ENCODE assay signal across 17 cellular contexts in genomic region chr1:92903765-92904164, GRCh38. TPM values are rescaled to one million over a fixed set of nuclear protein-coding genes. Genes with fewer than 3 reads are reported as not detected.
DNase-seq lines count a peak whose midpoint lies in the region; ATAC-seq and TF ChIP-seq lines count a peak whose summit lies in the region.
"Had no signal": no experiment of that assay in that cellular context is flagged by ENCODE, and none has a peak within 500 bp of the region (broad histone marks: within the 10 kb centered on the region; RNA-seq: fewer than 3 reads in every experiment).

No MANE protein-coding gene starts in this region.

- H2AFZ ChIP-seq in KMS-11 (ENCODE audit: low read depth), result no peak overlapping the region

- DNase-seq in activated CD4-positive, alpha-beta T cell treated with anti-CD3 and anti-CD28 coated beads, Interleukin-2, amount 10 ng/mL, durations not matched to agents 24 days and 14 days, result no peak
- no peak for DNase-seq in activated CD4-positive, alpha-beta T cell treated with anti-CD3 and anti-CD28 coated beads, Interleukin-2, amount 50 U/mL, for 48 hours
- DNase-seq in CD4-positive, CD25-positive, alpha-beta regulatory T cell, result no peak
- peak; percentile 30 for DNase-seq in cerebellum (ENCODE audit: low spot score)
- no peak for DNase-seq in left cardiac atrium
- DNase-seq in HuH-7.5 (ENCODE audit: low spot score), result no peak
- DNase-seq in stimulated activated effector memory CD8-positive, alpha-beta T cell treated with anti-CD3 and anti-CD28 coated beads, Interleukin-12 subunit alpha, Interleukin-12 subunit beta, amount 100 ng/mL, for 72 hours (ENCODE audit: low spot score in 2 of 2), result no peak
- DNase-seq: Caco-2, H9, IMR-90, NCI-H1417, NCI-H1930, NCI-H2171, NCI-H446 treated with DMSO at 0.1 percent for 48 hours, SIG-M5 had no signal

- H3K9me3 Mint-ChIP-seq in activated CD4-positive, alpha-beta T cell treated with anti-CD3 and anti-CD28 coated beads, Interleukin-2, amount 10 ng/mL, durations not matched to agents 24 days and 14 days, result peaks cover 6% of the 10 kb centered on the region
- peaks cover 4 to 20% (median 8%) of the 10 kb centered on the region in 7 donors for H3K9me3 Mint-ChIP-seq in CD4-positive, CD25-positive, alpha-beta regulatory T cell
- peaks cover 8% of the 10 kb centered on the region for H3K9me3 Mint-ChIP-seq in stimulated activated effector memory CD8-positive, alpha-beta T cell treated with anti-CD3 and anti-CD28 coated beads, Interleukin-12 subunit alpha, Interleukin-12 subunit beta, amount 100 ng/mL, for 72 hours

- no peak overlapping the region for H3K27ac ChIP-seq in CD4-positive, CD25-positive, alpha-beta regulatory T cell (ENCODE audit: insufficient read depth, low read length, poor library complexity, severe bottlenecking)
- peak overlapping the region; percentile 36; the same call in 1 of the 2 replicates for H3K27ac ChIP-seq in KMS-11
- H3K27ac ChIP-seq: BLaER1 treated with 17β-estradiol and CSF1 and Interleukin-3, amounts not matched to agents 10 nM and 100 nM had no signal

- H3K9ac ChIP-seq in KMS-11, result no peak overlapping the region
- H3K9ac ChIP-seq: BLaER1 treated with 17β-estradiol and CSF1 and Interleukin-3, amounts not matched to agents 10 nM and 100 nM had no signal

- no peaks in the 10 kb centered on the region for H3K79me2 ChIP-seq in KMS-11 (ENCODE audit: insufficient read depth, low read depth)

- H3K27me3 Mint-ChIP-seq in activated CD4-positive, alpha-beta T cell treated with anti-CD3 and anti-CD28 coated beads, Interleukin-2, amount 10 ng/mL, durations not matched to agents 24 days and 14 days, result no peaks in the 10 kb centered on the region
- H3K27me3 Mint-ChIP-seq in CD4-positive, CD25-positive, alpha-beta regulatory T cell, result no peaks in the 10 kb centered on the region

- no peak for ATAC-seq in CD4-positive, CD25-positive, alpha-beta regulatory T cell (ENCODE audit: low read depth in 2 of 2)
- ATAC-seq in left cardiac atrium, result no peak
- ATAC-seq in stimulated activated effector memory CD8-positive, alpha-beta T cell treated with anti-CD3 and anti-CD28 coated beads, Interleukin-12 subunit alpha, Interleukin-12 subunit beta, amount 100 ng/mL, for 72 hours, result no peak

- H3K9me3 ChIP-seq in CD4-positive, CD25-positive, alpha-beta regulatory T cell (ENCODE audit: control insufficient read depth in 2 of 2, low read length in 2 of 2), result no peaks in the 10 kb centered on the region
- H3K9me3 ChIP-seq: Caco-2 had no signal

- H3K4me1 Mint-ChIP-seq in activated CD4-positive, alpha-beta T cell treated with anti-CD3 and anti-CD28 coated beads, Interleukin-2, amount 10 ng/mL, durations not matched to agents 24 days and 14 days, result peaks cover 33% of the 10 kb centered on the region
- peaks cover 27 to 37% (median 33%) of the 10 kb centered on the region in 4 donors for H3K4me1 Mint-ChIP-seq in CD4-positive, CD25-positive, alpha-beta regulatory T cell
- peaks cover 9% of the 10 kb centered on the region for H3K4me1 Mint-ChIP-seq in stimulated activated effector memory CD8-positive, alpha-beta T cell treated with anti-CD3 and anti-CD28 coated beads, Interleukin-12 subunit alpha, Interleukin-12 subunit beta, amount 100 ng/mL, for 72 hours
- H3K4me1 Mint-ChIP-seq: H9 had no signal

- H3K4me3 Mint-ChIP-seq in activated CD4-positive, alpha-beta T cell treated with anti-CD3 and anti-CD28 coated beads, Interleukin-2, amount 10 ng/mL, durations not matched to agents 24 days and 14 days, result peak overlapping the region; percentile 60
- no peak overlapping the region for H3K4me3 Mint-ChIP-seq in CD4-positive, CD25-positive, alpha-beta regulatory T cell
- H3K4me3 Mint-ChIP-seq in stimulated activated effector memory CD8-positive, alpha-beta T cell treated with anti-CD3 and anti-CD28 coated beads, Interleukin-12 subunit alpha, Interleukin-12 subunit beta, amount 100 ng/mL, for 72 hours, result no peak overlapping the region
- H3K4me3 Mint-ChIP-seq: H9 had no signal

- peak overlapping the region; percentile 59 for H3K27ac Mint-ChIP-seq in activated CD4-positive, alpha-beta T cell treated with anti-CD3 and anti-CD28 coated beads, Interleukin-2, amount 10 ng/mL, durations not matched to agents 24 days and 14 days
- H3K27ac Mint-ChIP-seq in CD4-positive, CD25-positive, alpha-beta regulatory T cell, result peak overlapping the region; percentile 11 to 61 (median 21)
- no peak overlapping the region for H3K27ac Mint-ChIP-seq in stimulated activated effector memory CD8-positive, alpha-beta T cell treated with anti-CD3 and anti-CD28 coated beads, Interleukin-12 subunit alpha, Interleukin-12 subunit beta, amount 100 ng/mL, for 72 hours
- H3K27ac Mint-ChIP-seq: H9 had no signal

- no peak overlapping the region for H3K4me3 ChIP-seq in CD4-positive, CD25-positive, alpha-beta regulatory T cell (ENCODE audit: low read depth, low read length)
- H3K4me3 ChIP-seq in KMS-11 (IDR thresholded peaks at IDR 0.05; ENCODE audit: insufficient read depth, low read depth, low read length), result no peak overlapping the region
- H3K4me3 ChIP-seq: BLaER1 treated with 17β-estradiol and CSF1 and Interleukin-3, amounts not matched to agents 10 nM and 100 nM had no signal

- H4K20me1 ChIP-seq in KMS-11 (ENCODE audit: insufficient read depth), result no peaks in the 10 kb centered on the region
- H4K20me1 ChIP-seq: BLaER1 treated with 17β-estradiol and CSF1 and Interleukin-3, amounts not matched to agents 10 nM and 100 nM had no signal

- H3K4me2 ChIP-seq in KMS-11, result peak overlapping the region; percentile 14; the same call in 1 of the 2 replicates
- H3K4me2 ChIP-seq: BLaER1 treated with 17β-estradiol and CSF1 and Interleukin-3, amounts not matched to agents 10 nM and 100 nM had no signal

- peaks cover 58% of the 10 kb centered on the region for H3K36me3 Mint-ChIP-seq in activated CD4-positive, alpha-beta T cell treated with anti-CD3 and anti-CD28 coated beads, Interleukin-2, amount 10 ng/mL, durations not matched to agents 24 days and 14 days (ENCODE audit: low read depth)
- H3K36me3 Mint-ChIP-seq in CD4-positive, CD25-positive, alpha-beta regulatory T cell, result peaks cover 33% of the 10 kb centered on the region
- H3K36me3 Mint-ChIP-seq in stimulated activated effector memory CD8-positive, alpha-beta T cell treated with anti-CD3 and anti-CD28 coated beads, Interleukin-12 subunit alpha, Interleukin-12 subunit beta, amount 100 ng/mL, for 72 hours, result no peaks in the 10 kb centered on the region

- no peak for TF ChIP-seq CTCF in KMS-11 (conservative IDR thresholded peaks at IDR 0.05; ENCODE audit: low read depth, low read length)

- H3K36me3 ChIP-seq in CD4-positive, CD25-positive, alpha-beta regulatory T cell (ENCODE audit: control insufficient read depth, insufficient read depth, low read length), result peaks cover 14% of the 10 kb centered on the region
- H3K36me3 ChIP-seq in KMS-11 (ENCODE audit: insufficient read depth), result no peaks in the 10 kb centered on the region

- intact Hi-C loops in activated CD4-positive, alpha-beta T cell treated with anti-CD3 and anti-CD28 coated beads, Interleukin-2, amount 10 ng/mL, durations not matched to agents 24 days and 14 days (cut with micrococcal nuclease), result no loop called here
- intact Hi-C loops in left cardiac atrium (cut with DNase I), result no loop called here

- peaks cover 13% of the 10 kb centered on the region for H3K4me1 ChIP-seq in CD4-positive, CD25-positive, alpha-beta regulatory T cell (ENCODE audit: control insufficient read depth, insufficient read depth, low read length, poor library complexity, severe bottlenecking)
- peaks cover 36% of the 10 kb centered on the region for H3K4me1 ChIP-seq in KMS-11 (ENCODE audit: low read depth, poor library complexity, severe bottlenecking)
- H3K4me1 ChIP-seq: BLaER1 treated with 17β-estradiol and CSF1 and Interleukin-3, amounts not matched to agents 10 nM and 100 nM had no signal

- no peaks in the 10 kb centered on the region for H3K27me3 ChIP-seq in CD4-positive, CD25-positive, alpha-beta regulatory T cell (ENCODE audit: control insufficient read depth, insufficient read depth, low read length)
- H3K27me3 ChIP-seq in KMS-11 (ENCODE audit: insufficient read depth, low read depth), result no peaks in the 10 kb centered on the region
- H3K27me3 ChIP-seq: BLaER1 treated with 17β-estradiol and CSF1 and Interleukin-3, amounts not matched to agents 10 nM and 100 nM had no signal

RNA-seq across cellular contexts. Expression of gene DIPK1A, which starts 57.5 kb away (rescaled TPM):
- total RNA-seq in activated CD4-positive, alpha-beta T cell treated with anti-CD3 and anti-CD28 coated beads, Interleukin-2, amount 10 ng/mL, durations not matched to agents 24 days and 14 days, result 18.8 and 19.7 TPM in 2 replicates
- 10.9 TPM for total RNA-seq in CD4-positive, CD25-positive, alpha-beta regulatory T cell
- polyA plus RNA-seq in CD4-positive, CD25-positive, alpha-beta regulatory T cell, result 10 to 100 TPM; 13.0 to 19.6 (median 15.2) TPM
- 14.2 TPM for total RNA-seq in cerebellum
- 1 to 10 TPM; 7.4 to 8.6 TPM for total RNA-seq in left cardiac atrium
